In genomic region chr13:110869805-110870706, GRCh38 we compare ENCODE assay signal across 9 cellular contexts. TPM values are rescaled to one million over a fixed set of nuclear protein-coding genes. Genes with fewer than 3 reads are reported as not detected.
DNase-seq lines count a peak whose midpoint lies in the region; FAIRE-seq and TF ChIP-seq lines count a peak whose summit lies in the region.
"Had no signal": no experiment of that assay in that cellular context is flagged by ENCODE, and none has a peak within 500 bp of the region (broad histone marks: within the 10 kb centered on the region; RNA-seq: fewer than 3 reads in every experiment).

No MANE protein-coding gene starts in this region.

- H3K4me1 Mint-ChIP-seq in T-helper 1 cell treated with Interleukin-12 subunit alpha and Interleukin-12 subunit beta and Interleukin-4 antibody, amounts not matched to agents 30 μg/mL and 1 μg/mL, for 36 hours (ENCODE audit: low read depth), result peaks cover 4% of the 10 kb centered on the region

- no peaks in the 10 kb centered on the region for H3K9me3 ChIP-seq in kidney (ENCODE audit: control insufficient read depth in 1 of 2, low read length in 2 of 2)
- no peaks in the 10 kb centered on the region for H3K9me3 ChIP-seq in smooth muscle cell (replicated peaks; ENCODE audit: low read depth)

- no peaks in the 10 kb centered on the region for H3K27me3 ChIP-seq in smooth muscle cell (ENCODE audit: low read depth)

- H3K36me3 ChIP-seq in kidney (ENCODE audit: control insufficient read depth in 1 of 2, insufficient read depth in 2 of 2, low read length in 2 of 2) (no peaks in the 10 kb centered on the region), smooth muscle cell (ENCODE audit: low read depth) (no peaks in the 10 kb centered on the region)

- no peaks in the 10 kb centered on the region for H3K79me2 ChIP-seq in smooth muscle cell (ENCODE audit: low read depth)

- H3K9me3 Mint-ChIP-seq in T-helper 1 cell treated with Interleukin-12 subunit alpha and Interleukin-12 subunit beta and Interleukin-4 antibody, amounts not matched to agents 30 μg/mL and 1 μg/mL, for 36 hours, result no peaks in the 10 kb centered on the region

- H3K4me3 ChIP-seq in kidney (ENCODE audit: low read length in 2 of 2), result peak overlapping the region; percentile 55 to 57
- peak overlapping the region; percentile 14 for H3K4me3 ChIP-seq in smooth muscle cell

- peak overlapping the region; percentile 82 for H3K4me2 ChIP-seq in smooth muscle cell

- DNase-seq in T-helper 1 cell (no peak), NOMO-1 (lab: John Stamatoyannopoulos, UW; ENCODE audit: unreplicated experiment in 2 of 2) (peak; percentile 68 to 69), cerebellar cortex (ENCODE audit: low spot score) (peak; percentile 49), kidney (peak; percentile 95), smooth muscle cell (lab: John Stamatoyannopoulos, UW; ENCODE audit: unreplicated experiment) (peak; percentile 72), activated gamma-delta T cell (lab: John Stamatoyannopoulos, UW) (no peak)
- DNase-seq in activated CD8-positive, alpha-beta memory T cell treated with anti-CD3 and anti-CD28 coated beads for 24 hours, result no peak

- H4K20me1 ChIP-seq in smooth muscle cell (ENCODE audit: low read depth), result no peaks in the 10 kb centered on the region

- peak overlapping the region; percentile 19 for H2AFZ ChIP-seq in smooth muscle cell (ENCODE audit: low read depth)

- WGBS in smooth muscle cell (ENCODE audit: low lambda C conversion rate), result 38% methylated on average over 34 of the region's 34 CpGs

- peaks cover 10 to 18% of the 10 kb centered on the region in 2 donors for H3K4me1 ChIP-seq in kidney (ENCODE audit: control insufficient read depth in 1 of 2, insufficient read depth in 1 of 2, low read depth in 1 of 2, low read length in 2 of 2)
- peaks cover 10% of the 10 kb centered on the region for H3K4me1 ChIP-seq in smooth muscle cell (ENCODE audit: low read depth)

- H3K36me3 Mint-ChIP-seq in T-helper 1 cell treated with Interleukin-12 subunit alpha and Interleukin-12 subunit beta and Interleukin-4 antibody, amounts not matched to agents 30 μg/mL and 1 μg/mL, for 36 hours (ENCODE audit: low read depth), result no peaks in the 10 kb centered on the region

- peak overlapping the region; percentile 9 for H3K4me3 Mint-ChIP-seq in T-helper 1 cell treated with Interleukin-12 subunit alpha and Interleukin-12 subunit beta and Interleukin-4 antibody, amounts not matched to agents 30 μg/mL and 1 μg/mL, for 36 hours

- H3K27ac ChIP-seq in kidney (ENCODE audit: low read depth in 2 of 2, low read length in 2 of 2), result peak overlapping the region; percentile 88 to 94
- H3K27ac ChIP-seq in smooth muscle cell (ENCODE audit: low read depth), result peak overlapping the region; percentile 91

- intact Hi-C loops in kidney (cut with DNase I), result no loop called here

- FAIRE-seq in kidney (lab: Jason Lieb, UNC), result peak; percentile 95
- FAIRE-seq: G401.6 had no signal

- peaks cover 17% of the 10 kb centered on the region for H3F3A ChIP-seq in smooth muscle cell (ENCODE audit: low read depth)

- no peak overlapping the region for H3K27ac Mint-ChIP-seq in T-helper 1 cell treated with Interleukin-12 subunit alpha and Interleukin-12 subunit beta and Interleukin-4 antibody, amounts not matched to agents 30 μg/mL and 1 μg/mL, for 36 hours

- peak overlapping the region; percentile 67 to 86 for H3K9ac ChIP-seq in kidney (ENCODE audit: low read length in 2 of 2)
- H3K9ac ChIP-seq in smooth muscle cell (ENCODE audit: low read depth), result peak overlapping the region; percentile 82

- peaks cover 46% of the 10 kb centered on the region for H3K27me3 Mint-ChIP-seq in T-helper 1 cell treated with Interleukin-12 subunit alpha and Interleukin-12 subunit beta and Interleukin-4 antibody, amounts not matched to agents 30 μg/mL and 1 μg/mL, for 36 hours (ENCODE audit: low read depth)

- TF ChIP-seq CTCF in kidney (IDR thresholded peaks at IDR 0.05; ENCODE audit: borderline replicate concordance, extremely low read depth, insufficient read depth) (peak; percentile 10), smooth muscle cell (IDR thresholded peaks at IDR 0.05; ENCODE audit: borderline replicate concordance, insufficient read depth, poor library complexity, severe bottlenecking) (no peak)

RNA-seq across cellular contexts. Expression of gene ANKRD10, which starts 44.8 kb away (rescaled TPM):
- 159 TPM for total RNA-seq in kidney
- 64.9 TPM for polyA plus RNA-seq in kidney (ENCODE audit: insufficient read depth, low read depth, low replicate concordance)
- 61.8 and 77.4 TPM in 2 replicates for total RNA-seq in smooth muscle cell
- polyA plus RNA-seq in smooth muscle cell, result 31.0 and 42.8 TPM in 2 replicates

Comparison
In these comparisons a context has a peak if more than half of its experiments do, and no peak if none do; other contexts are left out.
1. DNase-seq: peak in NOMO-1 (2 of 2), cerebellar cortex (single experiment), kidney (single experiment) and smooth muscle cell (single experiment); none in T-helper 1 cell (0 of 5), activated gamma-delta T cell (single experiment) and activated CD8-positive, alpha-beta memory T cell treated with anti-CD3 and anti-CD28 coated beads for 24 hours (single experiment).